ENCODE assay signal across 8 cellular contexts in genomic region chr11:130915556-130916237, GRCh38. TPM values are rescaled to one million over a fixed set of nuclear protein-coding genes. Genes with fewer than 3 reads are reported as not detected.
DNase-seq lines count a peak whose midpoint lies in the region; ATAC-seq and TF ChIP-seq lines count a peak whose summit lies in the region.

No MANE protein-coding gene starts in this region.

- 44 to 51% methylated on average over 22 to 23 of the region's 23 CpGs for WGBS in lung, 2 donors

- no peaks in the 10 kb centered on the region for H3K27me3 ChIP-seq in lung (ENCODE audit: control insufficient read depth, insufficient read depth)

- TF ChIP-seq CTCF in astrocyte of the spinal cord (IDR thresholded peaks at IDR 0.05; ENCODE audit: low read depth, low read length) = no peak
- TF ChIP-seq CTCF in lung (IDR thresholded peaks at IDR 0.05; ENCODE audit: control extremely low read depth, extremely low read depth) = no peak

- H3K9me3 ChIP-seq in lung (ENCODE audit: control insufficient read depth in 2 of 2, insufficient read depth in 1 of 2, low read length in 1 of 2) = no peaks in the 10 kb centered on the region

- in situ Hi-C loops in astrocyte of the spinal cord (cut with HindIII; ENCODE audit: low sequenced_read_pairs) = no loop called here

- H3K4me3 ChIP-seq in astrocyte of the spinal cord (ENCODE audit: low read depth, low read length) (peak overlapping the region; percentile 77), lung (peak overlapping the region; percentile 98)

- peaks cover 7 to 14% of the 10 kb centered on the region in 2 donors for H3K4me1 ChIP-seq in lung (ENCODE audit: control insufficient read depth in 2 of 2, insufficient read depth in 2 of 2, low read length in 2 of 2)

- DNase-seq in DMS 273 (lab: John Stamatoyannopoulos, UW; ENCODE audit: unreplicated experiment) = peak; percentile 45
- no peak for DNase-seq in DMS 273 treated with DMSO at 0.1 percent for 48 hours (lab: John Stamatoyannopoulos, UW)
- no peak for DNase-seq in astrocyte of the spinal cord (ENCODE audit: low read depth, low spot score)
- no peak for DNase-seq in lung (ENCODE audit: low spot score)
- DNase-seq in OCI-M2 (lab: John Stamatoyannopoulos, UW; ENCODE audit: unreplicated experiment) = no peak
- DNase-seq in NOMO-1 (lab: John Stamatoyannopoulos, UW; ENCODE audit: unreplicated experiment in 2 of 2) = no peak

- H3K27ac ChIP-seq in lung (ENCODE audit: low read depth in 1 of 2, low read length in 1 of 2) = peak overlapping the region; percentile 93 to 95

- peak; percentile 40 for ATAC-seq in HG03457 (IDR thresholded peaks at IDR 0.05; ENCODE audit: unreplicated experiment)
- no peak for ATAC-seq in lung (ENCODE audit: insufficient read depth, low FRiP score)
- ATAC-seq in activated CD4-positive, CD25-positive, alpha-beta regulatory T cell treated with anti-CD3 and anti-CD28 coated beads, Interleukin-2, amount 50 U/mL, for 24 hours = no peak

- peaks cover 0 to 14% of the 10 kb centered on the region in 2 donors for H3K36me3 ChIP-seq in lung (ENCODE audit: control insufficient read depth in 2 of 2, insufficient read depth in 2 of 2, low read length in 2 of 2)

RNA-seq across cellular contexts. Expression of gene SNX19, which starts 0.6 kb away (rescaled TPM):
- 10 to 100 TPM; 57.4 to 64.3 TPM for total RNA-seq in lung
- 10 to 100 TPM; 13.9 to 27.8 TPM for polyA plus RNA-seq in lung
